In genomic region chr10:105535478-105535877, GRCh38 we compare ENCODE assay signal across 34 cellular contexts.
"Had no signal": no experiment of that assay in that cellular context is flagged by ENCODE, and none has a peak within 500 bp of the region (broad histone marks: within the 10 kb centered on the region; RNA-seq: fewer than 3 reads in every experiment).

No MANE protein-coding gene starts in this region.

- H3K27ac ChIP-seq: KMS-11 had no signal

- H3K27me3 ChIP-seq: MG63 had no signal

- DNase-seq: Karpas-422, Kasumi-1, MG63, MM.1S, MV-4-11, NCI-H1048, NCI-H1092, NCI-H1092 treated with DMSO at 0.1 percent for 48 hours, NCI-H1105, NCI-H1105 treated with DMSO at 0.1 percent for 48 hours, NCI-H1417, NCI-H1417 treated with DMSO at 0.1 percent for 48 hours, NCI-H1436, NCI-H1436 treated with DMSO at 0.1 percent for 48 hours, NCI-H146, NCI-H1694, NCI-H1694 treated with DMSO at 0.1 percent for 48 hours, NCI-H187, NCI-H187 treated with DMSO at 0.1 percent for 48 hours, NCI-H1930, NCI-H2029, NCI-H2029 treated with DMSO at 0.1 percent for 48 hours, NCI-H2081, NCI-H2081 treated with DMSO at 0.1 percent for 48 hours, NCI-H2107, NCI-H2171, NCI-H2171 treated with DMSO at 0.1 percent for 48 hours, NCI-H2227 treated with DMSO at 0.1 percent for 48 hours, NCI-H226, NCI-H345, NCI-H446, NCI-H446 treated with DMSO at 0.1 percent for 48 hours, NCI-H510A had no signal

- H3K4me2 ChIP-seq: KMS-11 had no signal

- H3K9ac ChIP-seq: KMS-11 had no signal

- H3K9me3 ChIP-seq: MG63 had no signal

- H3K4me3 ChIP-seq: MG63 had no signal

- H3K36me3 ChIP-seq: MG63 had no signal
